Comparison of ENCODE assay signal across 20 cellular contexts in genomic region chr9:6506571-6506970, GRCh38.
DNase-seq lines count a peak whose midpoint lies in the region; ATAC-seq and TF ChIP-seq lines count a peak whose summit lies in the region.
"Had no signal": no experiment of that assay in that cellular context is flagged by ENCODE, and none has a peak within 500 bp of the region (broad histone marks: within the 10 kb centered on the region; RNA-seq: fewer than 3 reads in every experiment).

No MANE protein-coding gene starts in this region.

- ATAC-seq in PC-3 = no peak
- ATAC-seq: lower lobe of right lung; stimulated activated memory B cell treated with anti-CD40 and anti-IgM and Interleukin-4, amounts not matched to agents 10 μg/mL and 1 μg/mL and 100 μg/mL, for 72 hours; T-helper 17 cell; WTC11 had no signal

- H3K9ac ChIP-seq in GM23248 (no peak overlapping the region), PC-3 (ENCODE audit: low read length) (no peak overlapping the region)

- in situ Hi-C loops in GM23248 (cut with MboI) = no loop called here

- H3K4me3 ChIP-seq in GM23248 (no peak overlapping the region), PC-3 (ENCODE audit: low read length) (no peak overlapping the region), dorsolateral prefrontal cortex (no peak overlapping the region)
- H3K4me3 ChIP-seq: cardiac muscle cell, esophagus muscularis mucosa, lower lobe of right lung, right atrium auricular region, tibial artery had no signal

- TF ChIP-seq CTCF in PC-3 (conservative IDR thresholded peaks at IDR 0.05; ENCODE audit: low read depth, low read length) (no peak), dorsolateral prefrontal cortex (IDR thresholded peaks at IDR 0.05 in 54 of 56, conservative IDR thresholded peaks at IDR 0.05 in 2 of 56; ENCODE audit: low read depth in 1 of 56, partially characterized antibody in 56 of 56) (no peak)

- intact Hi-C loops in PC-3 (cut with micrococcal nuclease) = no loop called here
- intact Hi-C loops in dorsolateral prefrontal cortex (cut with DNase I) = no loop called here

- H3K4me1 ChIP-seq in GM23248 (ENCODE audit: insufficient read depth) (peaks cover 14% of the 10 kb centered on the region), PC-3 (ENCODE audit: insufficient read depth, low read length) (peaks cover 14% of the 10 kb centered on the region)
- H3K4me1 ChIP-seq: esophagus muscularis mucosa, lower lobe of right lung, right atrium auricular region, tibial artery had no signal

- H3K4me2 ChIP-seq in GM23248 (ENCODE audit: unreplicated experiment) = peak overlapping the region; percentile 1
- H3K4me2 ChIP-seq in PC-3 (ENCODE audit: low read length) = no peak overlapping the region

- 53 to 64% methylated on average over 2 of the region's 2 CpGs for WGBS in GM23248 (ENCODE audit: low coverage in 1 of 2, low lambda C conversion rate in 2 of 2, missing lambda C conversion rate in 2 of 2), 2 experiments

- no peaks in the 10 kb centered on the region for H3K27me3 ChIP-seq in GM23248 (replicated peaks; ENCODE audit: insufficient read depth)
- no peaks in the 10 kb centered on the region for H3K27me3 ChIP-seq in PC-3 (ENCODE audit: low read length)
- H3K27me3 ChIP-seq in dorsolateral prefrontal cortex = no peaks in the 10 kb centered on the region
- H3K27me3 ChIP-seq: cardiac muscle cell, esophagus muscularis mucosa, right atrium auricular region, tibial artery had no signal

- H3K36me3 ChIP-seq in GM23248 (ENCODE audit: low read depth) = peaks cover 37% of the 10 kb centered on the region
- H3K36me3 ChIP-seq in PC-3 (ENCODE audit: low read depth, low read length) = peaks cover 19% of the 10 kb centered on the region

- BruUV-seq in PC-3 (replicated peaks; lab: Mats Ljungman, UMichigan) = TSS peak; percentile 7

- H3K27ac ChIP-seq in GM23248 (peak overlapping the region; percentile 38), PC-3 (ENCODE audit: low read length) (no peak overlapping the region), dorsolateral prefrontal cortex (peak overlapping the region in 40 of 59 donors; percentile 1 to 72 (median 42))
- H3K27ac ChIP-seq: cardiac muscle cell, esophagus muscularis mucosa, lower lobe of right lung, right atrium auricular region, tibial artery had no signal

- H3K9me2 ChIP-seq in GM23248 (ENCODE audit: insufficient read depth) (no peaks in the 10 kb centered on the region), PC-3 (replicated peaks; ENCODE audit: low read length) (no peaks in the 10 kb centered on the region)

- H2AFZ ChIP-seq in GM23248 = no peak overlapping the region
- H2AFZ ChIP-seq in PC-3 (ENCODE audit: low read length) = no peak overlapping the region

- CTCF ChIA-PET in PC-3 (lab: Charles Lee) = no interaction called here

- DNase-seq in GM23248 (peak; percentile 63), PC-3 (peak; percentile 14), dorsolateral prefrontal cortex (no peak), pons (ENCODE audit: low spot score) (peak; percentile 70), LoVo (ENCODE audit: low spot score) (no peak), DMS53 (lab: John Stamatoyannopoulos, UW) (no peak), cerebellar cortex (ENCODE audit: low spot score) (no peak)
- DNase-seq: activated CD4-positive, alpha-beta memory T cell treated with anti-CD3 and anti-CD28 coated beads, Interleukin-2, amount 10 ng/mL, durations not matched to agents 7 days and 5 days; activated naive CD4-positive, alpha-beta T cell treated with anti-CD3 and anti-CD28 coated beads, Interleukin-2, amount 50 U/mL, for 16 hours; lower lobe of right lung; NCI-H69; nucleus accumbens; OCI-M1; T-helper 17 cell; tibial artery had no signal

- H4K20me1 ChIP-seq in GM23248 (ENCODE audit: insufficient read depth) (no peaks in the 10 kb centered on the region), PC-3 (ENCODE audit: low read length) (no peaks in the 10 kb centered on the region)

- POLR2A ChIA-PET in PC-3 (lab: Charles Lee; ENCODE audit: unreplicated experiment) = no interaction called here

- H3K79me2 ChIP-seq in GM23248 (ENCODE audit: insufficient read depth) (peaks cover 4% of the 10 kb centered on the region; the same call in 1 of the 2 replicates), PC-3 (ENCODE audit: low read length) (no peaks in the 10 kb centered on the region)

- H3K9me3 ChIP-seq in GM23248 (ENCODE audit: low read depth) (no peaks in the 10 kb centered on the region), PC-3 (ENCODE audit: low read length) (no peaks in the 10 kb centered on the region)
- H3K9me3 ChIP-seq: esophagus muscularis mucosa, lower lobe of right lung, right atrium auricular region, tibial artery had no signal

- H3F3A ChIP-seq in GM23248 (ENCODE audit: insufficient read depth) (peaks cover 45% of the 10 kb centered on the region), PC-3 (ENCODE audit: low read length, unreplicated experiment) (no peaks in the 10 kb centered on the region)

Comparison
In these comparisons a context has a peak if more than half of its experiments do, and no peak if none do; other contexts are left out.
1. DNase-seq: peak in GM23248 (single experiment), PC-3 (single experiment) and pons (single experiment); none in dorsolateral prefrontal cortex (0 of 10), LoVo (single experiment), DMS53 (single experiment) and cerebellar cortex (single experiment).